Comparison of ENCODE assay signal across 8 cellular contexts in genomic region chr14:55028066-55028465, GRCh38. TPM values are rescaled to one million over a fixed set of nuclear protein-coding genes. Genes with fewer than 3 reads are reported as not detected.
A peak's percentile ranks its signal among the peaks of the same experiment; 100 is the strongest.
DNase-seq lines count a peak whose midpoint lies in the region; ATAC-seq and TF ChIP-seq lines count a peak whose summit lies in the region.

No MANE protein-coding gene starts in this region.

- no peak for ATAC-seq in central memory CD8-positive, alpha-beta T cell (replicated peaks; ENCODE audit: extremely low read depth, poor library complexity, severe bottlenecking)
- ATAC-seq in natural killer cell (no peak), esophagus mucosa (no peak)

- peaks cover 5 to 7% of the 10 kb centered on the region in 2 donors for H3K36me3 Mint-ChIP-seq in CD14-positive monocyte
- peaks cover 18% of the 10 kb centered on the region for H3K36me3 Mint-ChIP-seq in central memory CD8-positive, alpha-beta T cell (ENCODE audit: insufficient read depth)
- no peaks in the 10 kb centered on the region for H3K36me3 Mint-ChIP-seq in natural killer cell

- H3K27ac Mint-ChIP-seq in CD14-positive monocyte (peak overlapping the region in 5 of 7 donors; percentile 1 to 98 (median 92)), natural killer cell (peak overlapping the region; percentile 92 to 93)
- peak overlapping the region; percentile 89 for H3K27ac Mint-ChIP-seq in central memory CD8-positive, alpha-beta T cell (ENCODE audit: low read depth)

- H3K4me3 ChIP-seq in Jurkat, Clone E6-1 (ENCODE audit: low read length): peak overlapping the region; percentile 97

- H3K4me3 Mint-ChIP-seq in CD14-positive monocyte (peak overlapping the region; percentile 90 to 93), natural killer cell (peak overlapping the region; percentile 94)
- peak overlapping the region; percentile 88 for H3K4me3 Mint-ChIP-seq in central memory CD8-positive, alpha-beta T cell

- TF ChIP-seq CTCF in CD14-positive monocyte (IDR thresholded peaks at IDR 0.05): no peak
- no peak for TF ChIP-seq CTCF in natural killer cell (IDR thresholded peaks at IDR 0.05)

- no peak for DNase-seq in CD14-positive monocyte (ENCODE audit: low spot score)
- no peak for DNase-seq in Jurkat, Clone E6-1 (ENCODE audit: low read depth, low spot score)
- no peak for DNase-seq in central memory CD8-positive, alpha-beta T cell (ENCODE audit: low spot score in 2 of 2)
- no peak for DNase-seq in natural killer cell
- no peak for DNase-seq in HuH-7 (ENCODE audit: low spot score)
- DNase-seq in posterior cingulate gyrus: no peak
- no peak for DNase-seq in effector CD8-positive, alpha-beta T cell (lab: John Stamatoyannopoulos, UW)

- intact Hi-C loops in CD14-positive monocyte (cut with micrococcal nuclease): no loop called here
- intact Hi-C loops in natural killer cell (cut with micrococcal nuclease): loop anchor here (10.0 kb wide), 1 partner anchor 123 kb away; the partner anchor contains the start of gene GCH1
- intact Hi-C loops in posterior cingulate gyrus (cut with DNase I): no loop called here

- H3K4me1 Mint-ChIP-seq in CD14-positive monocyte: peaks cover 41% of the 10 kb centered on the region
- H3K4me1 Mint-ChIP-seq in central memory CD8-positive, alpha-beta T cell: peaks cover 40% of the 10 kb centered on the region
- peaks cover 32 to 36% of the 10 kb centered on the region in 2 donors for H3K4me1 Mint-ChIP-seq in natural killer cell

- no peaks in the 10 kb centered on the region for H3K9me3 Mint-ChIP-seq in CD14-positive monocyte
- no peaks in the 10 kb centered on the region for H3K9me3 Mint-ChIP-seq in central memory CD8-positive, alpha-beta T cell
- H3K9me3 Mint-ChIP-seq in natural killer cell: no peaks in the 10 kb centered on the region

- H3K27me3 Mint-ChIP-seq in CD14-positive monocyte (ENCODE audit: low read depth in 3 of 3) (no peaks in the 10 kb centered on the region), natural killer cell (ENCODE audit: low read depth in 2 of 2) (no peaks in the 10 kb centered on the region)
- no peaks in the 10 kb centered on the region for H3K27me3 Mint-ChIP-seq in central memory CD8-positive, alpha-beta T cell

RNA-seq across cellular contexts. Expression of gene SOCS4, which starts 1.0 kb away (rescaled TPM):
- polyA plus RNA-seq in CD14-positive monocyte: 1 to 10 TPM; 2.5 to 3.0 TPM
- polyA plus RNA-seq in Jurkat, Clone E6-1 (2012; ENCODE audit: insufficient read depth, insufficient read length): 20.8 TPM
- total RNA-seq in natural killer cell (10 to 100 TPM; 17.6 to 21.9 (median 21.9) TPM), esophagus mucosa (11.0 TPM)

RNA-seq across cellular contexts. Expression of gene WDHD1, which starts 1.2 kb away (rescaled TPM):
- polyA plus RNA-seq in CD14-positive monocyte: under 1 TPM; 0.30 to 0.37 TPM
- polyA plus RNA-seq in Jurkat, Clone E6-1 (2012; ENCODE audit: insufficient read depth, insufficient read length): 32.4 TPM
- total RNA-seq in natural killer cell (1 to 10 TPM; 4.5 to 5.4 (median 5.3) TPM), esophagus mucosa (8.7 TPM)

RNA-seq across cellular contexts. Expression of gene MAPK1IP1L, which starts 23.4 kb away (rescaled TPM):
- 10 to 100 TPM; 44.8 to 67.8 TPM for polyA plus RNA-seq in CD14-positive monocyte
- 76.4 TPM for polyA plus RNA-seq in Jurkat, Clone E6-1 (2012; ENCODE audit: insufficient read depth, insufficient read length)
- total RNA-seq in natural killer cell (100 to 1,000 TPM; 119 to 140 (median 127) TPM), esophagus mucosa (58.4 TPM)
